11 cellular contexts compared by ENCODE assay signal in genomic region chr7:143384148-143384547, GRCh38. TPM values are rescaled to one million over a fixed set of nuclear protein-coding genes. Genes with fewer than 3 reads are reported as not detected.
DNase-seq lines count a peak whose midpoint lies in the region; ATAC-seq and TF ChIP-seq lines count a peak whose summit lies in the region.
"Had no signal": no experiment of that assay in that cellular context is flagged by ENCODE, and none has a peak within 500 bp of the region (broad histone marks: within the 10 kb centered on the region; RNA-seq: fewer than 3 reads in every experiment).

No MANE protein-coding gene starts in this region.

- H3K9me3 ChIP-seq in mesodermal cell (ENCODE audit: control insufficient read depth, low read length) (no peaks in the 10 kb centered on the region), uterus (no peaks in the 10 kb centered on the region)

- ATAC-seq in Right ventricle myocardium superior (ENCODE audit: poor library complexity): no peak
- no peak for ATAC-seq in left ventricle myocardium superior
- ATAC-seq in GM19328 (IDR thresholded peaks at IDR 0.05; ENCODE audit: unreplicated experiment): no peak
- ATAC-seq in GM19324 (IDR thresholded peaks at IDR 0.05; ENCODE audit: low FRiP score, unreplicated experiment): no peak

- no peak for TF ChIP-seq POLR2A in uterus (IDR thresholded peaks at IDR 0.05)

- no peak overlapping the region for H3K27ac ChIP-seq in mesodermal cell (ENCODE audit: low read depth, low read length, severe bottlenecking)
- H3K27ac ChIP-seq in uterus: peak overlapping the region; percentile 98 to 99

- H3K4me1 ChIP-seq in mesodermal cell (ENCODE audit: control insufficient read depth, insufficient read depth, low read length, poor library complexity, severe bottlenecking) (peaks cover 59% of the 10 kb centered on the region), uterus (peaks cover 7 to 29% of the 10 kb centered on the region in 2 donors)

- peaks cover 74% of the 10 kb centered on the region for H3K36me3 ChIP-seq in mesodermal cell (ENCODE audit: control insufficient read depth, insufficient read depth, low read length)
- no peaks in the 10 kb centered on the region for H3K36me3 ChIP-seq in uterus

- H3K4me3 ChIP-seq in mesodermal cell (ENCODE audit: extremely low read depth, insufficient read depth, low read length, poor library complexity, severe bottlenecking) (peak overlapping the region; percentile 97), uterus (peak overlapping the region; percentile 75 to 99)

- DNase-seq in Right ventricle myocardium superior (peak; percentile 23), left ventricle myocardium superior (no peak), dedifferentiated amniotic fluid mesenchymal stem cell (ENCODE audit: extremely low spot score) (peak; percentile 21), uterus (peak in 1 of 2 donors; percentile 51), mucosa of gallbladder (ENCODE audit: low spot score) (no peak)
- DNase-seq: NCI-H82, nephron progenitor cell had no signal

- no peaks in the 10 kb centered on the region for H3K27me3 ChIP-seq in uterus

- intact Hi-C loops in Right ventricle myocardium superior (cut with DNase I): loop anchor here (10.0 kb wide), 1 partner anchor 99 kb away; the partner anchor contains the start of genes CASP2 and TMEM139
- intact Hi-C loops in left ventricle myocardium superior (cut with micrococcal nuclease): no loop called here
- intact Hi-C loops in uterus (cut with DNase I; ENCODE audit: low total_unique reads): no loop called here

- WGBS in mesodermal cell (ENCODE audit: insufficient coverage in 2 of 2), 2 experiments: 89 to 94% methylated on average over 5 of the region's 5 CpGs

- no peak for TF ChIP-seq CTCF in uterus (IDR thresholded peaks at IDR 0.05)

RNA-seq across cellular contexts. Expression of gene ZYX, which starts 3.0 kb away (rescaled TPM):
- 69.8 TPM for total RNA-seq in Right ventricle myocardium superior
- total RNA-seq in left ventricle myocardium superior: 73.9 TPM
- polyA plus RNA-seq in mesodermal cell (2013, experiment 1 of 2): 271 TPM
- polyA plus RNA-seq in mesodermal cell (2013, experiment 2 of 2): 222 TPM
- 100 to 1,000 TPM in 2 of 4 donors, 10 to 100 TPM in 2; 46.0 to 494 (median 95.9) TPM for total RNA-seq in uterus
- total RNA-seq in mucosa of gallbladder: 276 TPM

RNA-seq across cellular contexts. Expression of gene FAM131B, which starts 21.6 kb away (rescaled TPM):
- total RNA-seq in Right ventricle myocardium superior: 0.59 TPM
- 0.57 TPM for total RNA-seq in left ventricle myocardium superior
- 7.7 TPM for polyA plus RNA-seq in mesodermal cell (2013, experiment 1 of 2)
- polyA plus RNA-seq in mesodermal cell (2013, experiment 2 of 2): 6.6 TPM
- 10 to 100 TPM in 1 of 4 donors, 1 to 10 TPM in 3; 1.2 to 10.6 (median 6.5) TPM for total RNA-seq in uterus
- 6.6 TPM for total RNA-seq in mucosa of gallbladder

RNA-seq across cellular contexts. Expression of gene EPHA1, which starts 24.5 kb away (rescaled TPM):
- total RNA-seq in Right ventricle myocardium superior (0.08 TPM), left ventricle myocardium superior (not detected), uterus (1 to 10 TPM in 3 of 4 donors, not detected in 1; 1.3 to 5.6 (median 1.9) TPM), mucosa of gallbladder (38.0 TPM)
- 1.0 TPM for polyA plus RNA-seq in mesodermal cell (2013, experiment 1 of 2)
- 1.5 TPM for polyA plus RNA-seq in mesodermal cell (2013, experiment 2 of 2)

RNA-seq across cellular contexts. Expression of gene TAS2R60, which starts 59.1 kb away (rescaled TPM):
- total RNA-seq in Right ventricle myocardium superior (not detected), left ventricle myocardium superior (not detected), uterus (1 to 10 TPM in 1 of 4 donors, not detected in 3; 3.3 TPM), mucosa of gallbladder (not detected)
- polyA plus RNA-seq in mesodermal cell (2013, experiment 1 of 2): not detected
- polyA plus RNA-seq in mesodermal cell (2013, experiment 2 of 2): not detected
- total RNA-seq: HT1080 had no signal

Comparison
In these comparisons a context has a peak if more than half of its experiments do, and no peak if none do; other contexts are left out.
1. DNase-seq: peak in Right ventricle myocardium superior (single experiment) and dedifferentiated amniotic fluid mesenchymal stem cell (single experiment); none in left ventricle myocardium superior (single experiment) and mucosa of gallbladder (single experiment).